In genomic region chr19:36604656-36605100, GRCh38 we compare ENCODE assay signal across 8 cellular contexts. TPM values are rescaled to one million over a fixed set of nuclear protein-coding genes. Genes with fewer than 3 reads are reported as not detected.
DNase-seq lines count a peak whose midpoint lies in the region; ATAC-seq and TF ChIP-seq lines count a peak whose summit lies in the region.

No MANE protein-coding gene starts in this region.

- 0% methylated on average over 20 to 21 of the region's 21 CpGs for WGBS in psoas muscle, 3 donors

- intact Hi-C loops in left ventricle myocardium superior (cut with micrococcal nuclease) (no loop called here), psoas muscle (cut with DNase I) (no loop called here), uterus (cut with DNase I; ENCODE audit: low total_unique reads) (no loop called here)

- TF ChIP-seq POLR2A in uterus (IDR thresholded peaks at IDR 0.05) = no peak

- H3K36me3 ChIP-seq in psoas muscle (ENCODE audit: insufficient read depth in 1 of 2, low read depth in 1 of 2) = peaks cover 3 to 10% of the 10 kb centered on the region in 2 donors
- H3K36me3 ChIP-seq in uterus = no peaks in the 10 kb centered on the region

- peak overlapping the region; percentile 89 for H3K27ac Mint-ChIP-seq in activated naive CD8-positive, alpha-beta T cell

- H3K9me3 Mint-ChIP-seq in activated naive CD8-positive, alpha-beta T cell (ENCODE audit: low read depth) = peaks cover 17% of the 10 kb centered on the region

- ATAC-seq in HG03354 (IDR thresholded peaks at IDR 0.05; ENCODE audit: poor library complexity, severe bottlenecking, unreplicated experiment) (peak; percentile 83), SK-N-SH treated with all-trans-retinoic acid at 6 μM for 48 hours (peak; percentile 78), left ventricle myocardium superior (peak; percentile 93), psoas muscle (peak; percentile 76 to 94 (median 89))

- H3K4me3 Mint-ChIP-seq in activated naive CD8-positive, alpha-beta T cell = peak overlapping the region; percentile 93

- no peaks in the 10 kb centered on the region for H3K27me3 ChIP-seq in psoas muscle (ENCODE audit: insufficient read depth in 3 of 3, low read length in 2 of 3)
- H3K27me3 ChIP-seq in uterus = no peaks in the 10 kb centered on the region

- H3K4me3 ChIP-seq in psoas muscle (peak overlapping the region; percentile 84), uterus (peak overlapping the region; percentile 59 to 69)

- H3K27ac ChIP-seq in psoas muscle (peak overlapping the region; percentile 78), uterus (peak overlapping the region; percentile 50 to 74)

- H3K9me3 ChIP-seq in psoas muscle (peaks cover 36% of the 10 kb centered on the region), uterus (no peaks in the 10 kb centered on the region)

- H3K27me3 Mint-ChIP-seq in activated naive CD8-positive, alpha-beta T cell = no peaks in the 10 kb centered on the region

- peaks cover 26% of the 10 kb centered on the region for H3K36me3 Mint-ChIP-seq in activated naive CD8-positive, alpha-beta T cell

- peaks cover 8% of the 10 kb centered on the region for H3K4me1 ChIP-seq in psoas muscle
- H3K4me1 ChIP-seq in uterus = no peaks in the 10 kb centered on the region

- H3K4me1 Mint-ChIP-seq in activated naive CD8-positive, alpha-beta T cell (ENCODE audit: low read depth) = peaks cover 24% of the 10 kb centered on the region

- DNase-seq in NCI-H2196 (lab: John Stamatoyannopoulos, UW; ENCODE audit: unreplicated experiment) (peak; percentile 28), NCI-H2196 treated with DMSO at 0.1 percent for 48 hours (lab: John Stamatoyannopoulos, UW; ENCODE audit: unreplicated experiment) (no peak), left ventricle myocardium superior (peak; percentile 85), psoas muscle (peak; percentile 66 to 68), uterus (peak; percentile 13 to 17)

- TF ChIP-seq CTCF in psoas muscle (IDR thresholded peaks at IDR 0.05) = no peak
- no peak for TF ChIP-seq CTCF in uterus (IDR thresholded peaks at IDR 0.05)

TF ChIP-seq in SK-N-SH treated with all-trans-retinoic acid at 6 μM for 48 hours, 23 proteins besides CTCF, POLR2A, EP300 and RAD21:
- peak; percentile 93; the same call in 1 of the 2 replicates for TF ChIP-seq SNAI2 (CRISPR knock-in tag; IDR thresholded peaks at IDR 0.05)
- TF ChIP-seq TSHZ2 (CRISPR knock-in tag; IDR thresholded peaks at IDR 0.05) = no peak
TF ChIP-seq in SK-N-SH treated with all-trans-retinoic acid at 6 μM for 48 hours: peak in this region for 1.

RNA-seq across cellular contexts. Expression of gene ZNF382, which starts 0.4 kb away (rescaled TPM):
- 17.4 TPM for total RNA-seq in left ventricle myocardium superior
- total RNA-seq in psoas muscle = 1 to 10 TPM in 3 of 4 donors, under 1 TPM in 1; 0.61 to 6.7 (median 2.4) TPM
- polyA plus RNA-seq in psoas muscle = 1 to 10 TPM in 2 of 3 donors, under 1 TPM in 1; 0.77 to 1.5 (median 1.2) TPM
- 10 to 100 TPM in 1 of 4 donors, 1 to 10 TPM in 2, under 1 TPM in 1; 0.59 to 29.4 (median 5.5) TPM for total RNA-seq in uterus

RNA-seq across cellular contexts. Expression of gene ZNF529, which starts 31.6 kb away (rescaled TPM):
- total RNA-seq in left ventricle myocardium superior (16.9 TPM), psoas muscle (10 to 100 TPM in 1 of 4 donors, 1 to 10 TPM in 3; 6.1 to 10.4 (median 8.1) TPM), uterus (10 to 100 TPM in 2 of 4 donors, 1 to 10 TPM in 2; 4.9 to 44.5 (median 13.1) TPM)
- polyA plus RNA-seq in psoas muscle = 1 to 10 TPM; 2.3 to 5.4 (median 3.1) TPM
